24 cellular contexts compared by ENCODE assay signal in genomic region chr6:114432380-114432779, GRCh38.
A peak's percentile ranks its signal among the peaks of the same experiment; 100 is the strongest.
DNase-seq lines count a peak whose midpoint lies in the region; ATAC-seq and TF ChIP-seq lines count a peak whose summit lies in the region.
"Had no signal": no experiment of that assay in that cellular context is flagged by ENCODE, and none has a peak within 500 bp of the region (broad histone marks: within the 10 kb centered on the region; RNA-seq: fewer than 3 reads in every experiment).

No MANE protein-coding gene starts in this region.

- BruUV-seq in A673 (replicated peaks; lab: Mats Ljungman, UMichigan) = no TSS peak

- H3K27ac Mint-ChIP-seq in GM23338 (0 out of 2 replicates have a peak overlapping the region, but pooled peaks have one; percentile 9), endodermal cell (no peak overlapping the region), H9 (no peak overlapping the region)
- H3K27ac Mint-ChIP-seq: CD4-positive, alpha-beta T cell; nephron; stimulated activated memory B cell treated with anti-CD40 and anti-IgM and Interleukin-4, amounts not matched to agents 10 μg/mL and 1 μg/mL and 100 μg/mL, for 72 hours had no signal

- no peak overlapping the region for H2BK120ac ChIP-seq in H9 (ENCODE audit: low read depth, low read length, poor library complexity, severe bottlenecking)

- H4K91ac ChIP-seq in H9 (ENCODE audit: insufficient read length, low read depth, low read length) = no peak overlapping the region

- H2BK5ac ChIP-seq in H9 (ENCODE audit: insufficient read length, low read length) = no peak overlapping the region

- H3K9me3 Mint-ChIP-seq in GM23338 (no peaks in the 10 kb centered on the region; the same call in 1 of the 3 replicates), endodermal cell (peaks cover 4% of the 10 kb centered on the region), H9 (peaks cover 0 to 2% of the 10 kb centered on the region in 2 experiments; a peak in 1 of 5 replicates)
- H3K9me3 Mint-ChIP-seq: CD4-positive, alpha-beta T cell; nephron; stimulated activated memory B cell treated with anti-CD40 and anti-IgM and Interleukin-4, amounts not matched to agents 10 μg/mL and 1 μg/mL and 100 μg/mL, for 72 hours; WTC11 had no signal

- H3K4me3 Mint-ChIP-seq in GM23338 (no peak overlapping the region), endodermal cell (no peak overlapping the region), H9 (no peak overlapping the region)
- H3K4me3 Mint-ChIP-seq: CD4-positive, alpha-beta T cell; nephron; stimulated activated memory B cell treated with anti-CD40 and anti-IgM and Interleukin-4, amounts not matched to agents 10 μg/mL and 1 μg/mL and 100 μg/mL, for 72 hours; WTC11 had no signal

- no peak overlapping the region for H2BK20ac ChIP-seq in H9 (ENCODE audit: low read depth, low read length, poor library complexity, severe bottlenecking)

- DNase-seq in A673 (ENCODE audit: low spot score) (peak; percentile 15), GM23338 (ENCODE audit: low spot score) (no peak), NCI-H446 (lab: John Stamatoyannopoulos, UW) (peak; percentile 6 to 64), endodermal cell (peak; percentile 41), H9 (no peak), GM03348 (ENCODE audit: low spot score) (no peak)
- DNase-seq: activated CD4-positive, alpha-beta T cell treated with anti-CD3 and anti-CD28 coated beads, Interleukin-2, amount 50 U/mL, for 4 hours; activated CD8-positive, alpha-beta memory T cell treated with anti-CD3 and anti-CD28 coated beads, Interleukin-2, amount 50 U/mL, for 48 hours; activated gamma-delta T cell; CD4-positive, alpha-beta T cell; colonic mucosa; DMS79 treated with DMSO at 0.1 percent for 48 hours; left colon; midbrain; NCI-H187 treated with DMSO at 0.1 percent for 48 hours; NCI-H510A treated with DMSO at 0.1 percent for 48 hours; SIG-M5; stimulated activated CD4-positive, alpha-beta T cell treated with anti-CD3 and anti-CD28 coated beads, Interleukin-1b, Interleukin-23, amount 100 ng/mL, for 48 hours; testis had no signal

- H3T11ph ChIP-seq in H9 (ENCODE audit: low read length) = no peak overlapping the region

- no peak overlapping the region for H2BK15ac ChIP-seq in H9 (ENCODE audit: low read depth, low read length)

- no peak overlapping the region for H3K14ac ChIP-seq in H9 (ENCODE audit: insufficient read depth, low read length)

- no peak overlapping the region for H2BK12ac ChIP-seq in H9 (ENCODE audit: insufficient read length, low read depth, low read length)

- no peak overlapping the region for H3K56ac ChIP-seq in H9 (ENCODE audit: insufficient read length, low read depth, low read length)

- H3K27me3 Mint-ChIP-seq in GM23338 (ENCODE audit: insufficient read depth, low read depth, poor library complexity) = peaks cover 7% of the 10 kb centered on the region
- no peaks in the 10 kb centered on the region for H3K27me3 Mint-ChIP-seq in endodermal cell (ENCODE audit: insufficient read depth)
- H3K27me3 Mint-ChIP-seq in H9 (ENCODE audit: low read depth) = no peaks in the 10 kb centered on the region
- H3K27me3 Mint-ChIP-seq: CD4-positive, alpha-beta T cell; stimulated activated memory B cell treated with anti-CD40 and anti-IgM and Interleukin-4, amounts not matched to agents 10 μg/mL and 1 μg/mL and 100 μg/mL, for 72 hours had no signal

- no peak overlapping the region for H3K23ac ChIP-seq in H9 (ENCODE audit: insufficient read length, low read depth, low read length)

- H3K4me1 Mint-ChIP-seq in GM23338 (peaks cover 48% of the 10 kb centered on the region), endodermal cell (peaks cover 23% of the 10 kb centered on the region), H9 (peaks cover 53 to 56% of the 10 kb centered on the region in 2 experiments)
- H3K4me1 Mint-ChIP-seq: nephron; stimulated activated memory B cell treated with anti-CD40 and anti-IgM and Interleukin-4, amounts not matched to agents 10 μg/mL and 1 μg/mL and 100 μg/mL, for 72 hours had no signal

- TF ChIP-seq CTCF in A673 (conservative IDR thresholded peaks at IDR 0.05; ENCODE audit: low read depth, low read length) (no peak), GM23338 (conservative IDR thresholded peaks at IDR 0.05; ENCODE audit: low read depth in 2 of 2) (no peak), endodermal cell (conservative IDR thresholded peaks at IDR 0.05) (no peak), H9 (conservative IDR thresholded peaks at IDR 0.05) (no peak)

- H3K4me1 ChIP-seq in A673 (ENCODE audit: insufficient read depth, low read length, poor library complexity, severe bottlenecking) (no peaks in the 10 kb centered on the region), GM23338 (ENCODE audit: insufficient read depth) (peaks cover 56% of the 10 kb centered on the region), endodermal cell (ENCODE audit: control insufficient read depth, insufficient read depth, low read length) (peaks cover 3% of the 10 kb centered on the region), H9 (ENCODE audit: insufficient read depth, low read length) (0 out of 2 replicates have a peak, but pooled peaks cover 3% of the 10 kb centered on the region)
- H3K4me1 ChIP-seq: breast epithelium, colonic mucosa, testis had no signal

- H3K36me3 ChIP-seq in A673 (ENCODE audit: insufficient read depth, low read length, poor library complexity, severe bottlenecking) (no peaks in the 10 kb centered on the region), GM23338 (ENCODE audit: insufficient read depth) (no peaks in the 10 kb centered on the region), endodermal cell (ENCODE audit: control insufficient read depth, insufficient read depth, low read length) (no peaks in the 10 kb centered on the region)
- H3K36me3 ChIP-seq: breast epithelium, colonic mucosa had no signal

- H3K27me3 ChIP-seq in A673 (replicated peaks; ENCODE audit: insufficient read depth, low read depth, low read length, poor library complexity) = no peaks in the 10 kb centered on the region
- H3K27me3 ChIP-seq in GM23338 (ENCODE audit: insufficient read depth) = no peaks in the 10 kb centered on the region
- no peaks in the 10 kb centered on the region for H3K27me3 ChIP-seq in endodermal cell (ENCODE audit: control insufficient read depth, insufficient read depth, low read length, poor library complexity, severe bottlenecking)
- H3K27me3 ChIP-seq in H9 (ENCODE audit: insufficient read depth, low read length) = no peaks in the 10 kb centered on the region
- H3K27me3 ChIP-seq: breast epithelium, colonic mucosa, testis had no signal

- H3K79me1 ChIP-seq in H9 (ENCODE audit: insufficient read depth, low read depth, low read length, poor library complexity, severe bottlenecking) = no peaks in the 10 kb centered on the region

- POLR2A ChIA-PET in A673 (lab: Charles Lee; ENCODE audit: low non-redundant PET) = interaction anchor here (0.6 kb wide), 1 partner anchor 628 kb away, joined by 3 read pairs; no protein-coding TSS in a partner anchor

- H3K9me2 ChIP-seq in GM23338 (ENCODE audit: insufficient read depth) = no peaks in the 10 kb centered on the region

- no peak overlapping the region for H2AFZ ChIP-seq in GM23338
- H2AFZ ChIP-seq in H9 (ENCODE audit: low read length) = no peak overlapping the region

- H4K20me1 ChIP-seq in GM23338 (replicated peaks; ENCODE audit: insufficient read depth) = no peaks in the 10 kb centered on the region
- H4K20me1 ChIP-seq in H9 (ENCODE audit: control insufficient read depth, insufficient read depth, insufficient read length) = no peaks in the 10 kb centered on the region

- H3K18ac ChIP-seq in H9 (ENCODE audit: insufficient read length, low read depth, low read length) = no peak overlapping the region

- intact Hi-C loops in A673 (cut with micrococcal nuclease; ENCODE audit: unreplicated experiment) = no loop called here

- H4K8ac ChIP-seq in H9 (replicated peaks; ENCODE audit: insufficient read length, low read depth, low read length) = no peak overlapping the region

- H3K27ac ChIP-seq in A673 (ENCODE audit: low read depth, low read length, poor library complexity, severe bottlenecking) = no peak overlapping the region
- no peak overlapping the region for H3K27ac ChIP-seq in GM23338 (ENCODE audit: low read depth)
- no peak overlapping the region for H3K27ac ChIP-seq in endodermal cell (ENCODE audit: low read depth, low read length)
- H3K27ac ChIP-seq in H9 (ENCODE audit: insufficient read length, low read depth, low read length) = no peak overlapping the region
- H3K27ac ChIP-seq: breast epithelium, colonic mucosa, testis had no signal

- CTCF ChIA-PET in A673 (lab: Charles Lee) = no interaction called here

- H3K4me3 ChIP-seq in A673 (ENCODE audit: low read depth, low read length, poor library complexity, severe bottlenecking) (no peak overlapping the region), GM23338 (no peak overlapping the region), endodermal cell (ENCODE audit: low read length) (no peak overlapping the region)
- H3K4me3 ChIP-seq: breast epithelium, colonic mucosa, testis had no signal

- WGBS in endodermal cell (ENCODE audit: insufficient coverage in 1 of 2, insufficient read length in 1 of 2), 2 experiments = 89% methylated on average over 1 of the region's 1 CpG; no CpG with 5 or more reads in 1 of the 2 experiments
- no CpG with 5 or more reads among the region's 1 CpG for WGBS in H9 (ENCODE audit: extremely low coverage, insufficient read length, low lambda C conversion rate)

- no peak overlapping the region for H2AK5ac ChIP-seq in H9 (ENCODE audit: insufficient read length, low read length)

- H3K36me3 Mint-ChIP-seq in GM23338 (ENCODE audit: low read depth) (peaks cover 8% of the 10 kb centered on the region), endodermal cell (ENCODE audit: low read depth) (no peaks in the 10 kb centered on the region), H9 (ENCODE audit: insufficient read depth in 1 of 3, low read depth in 3 of 3) (peaks cover 0 to 5% (median 2%) of the 10 kb centered on the region in 3 experiments; a peak in 3 of 7 replicates)
- H3K36me3 Mint-ChIP-seq: stimulated activated memory B cell treated with anti-CD40 and anti-IgM and Interleukin-4, amounts not matched to agents 10 μg/mL and 1 μg/mL and 100 μg/mL, for 72 hours had no signal

- H4K5ac ChIP-seq in H9 (ENCODE audit: insufficient read length, low read depth, low read length) = no peak overlapping the region

- H3K4ac ChIP-seq in H9 (ENCODE audit: low read depth, low read length) = no peak overlapping the region

- H3K23me2 ChIP-seq in H9 (ENCODE audit: insufficient read length, low read depth, low read length, poor library complexity, severe bottlenecking) = no peaks in the 10 kb centered on the region

- H3K79me2 ChIP-seq in GM23338 (replicated peaks; ENCODE audit: insufficient read depth) (peaks cover 75% of the 10 kb centered on the region), H9 (ENCODE audit: insufficient read depth, low read length) (peaks cover 7% of the 10 kb centered on the region; the same call in 1 of the 2 replicates)

- H3K9me3 ChIP-seq in A673 (ENCODE audit: low read depth, low read length, poor library complexity, severe bottlenecking) (no peaks in the 10 kb centered on the region), endodermal cell (ENCODE audit: control insufficient read depth, low read length) (no peaks in the 10 kb centered on the region), H9 (ENCODE audit: control insufficient read depth, low read depth, low read length) (no peaks in the 10 kb centered on the region)
- H3K9me3 ChIP-seq: breast epithelium, colonic mucosa, testis had no signal

- H3K4me2 ChIP-seq in GM23338 (no peak overlapping the region), H9 (ENCODE audit: insufficient read depth, insufficient read length, low read length) (no peak overlapping the region)

- ATAC-seq in GM23338 (peak; percentile 33; the same call in 1 of the 3 replicates), GM19467 (IDR thresholded peaks at IDR 0.05; ENCODE audit: unreplicated experiment) (no peak)
- ATAC-seq: left colon; stimulated activated memory B cell treated with anti-CD40 and anti-IgM and Interleukin-4, amounts not matched to agents 10 μg/mL and 1 μg/mL and 100 μg/mL, for 72 hours; WTC11 had no signal

- no peak overlapping the region for H3K9ac ChIP-seq in endodermal cell (ENCODE audit: extremely low read depth, low read length, poor library complexity, severe bottlenecking)
- no peak overlapping the region for H3K9ac ChIP-seq in H9 (ENCODE audit: extremely low read depth, insufficient read length, low read length)

- 0 out of 2 replicates have a peak, but pooled peaks cover 3% of the 10 kb centered on the region for H3F3A ChIP-seq in GM23338 (replicated peaks; ENCODE audit: low read depth)

Comparison
In these comparisons a context has a peak if more than half of its experiments do, and no peak if none do; other contexts are left out.
1. DNase-seq: peak in A673 (single experiment), NCI-H446 (2 of 2) and endodermal cell (single experiment); none in GM23338 (single experiment), H9 (single experiment) and GM03348 (single experiment).